2 cellular contexts compared by ENCODE assay signal in the genomic region with DNA sequence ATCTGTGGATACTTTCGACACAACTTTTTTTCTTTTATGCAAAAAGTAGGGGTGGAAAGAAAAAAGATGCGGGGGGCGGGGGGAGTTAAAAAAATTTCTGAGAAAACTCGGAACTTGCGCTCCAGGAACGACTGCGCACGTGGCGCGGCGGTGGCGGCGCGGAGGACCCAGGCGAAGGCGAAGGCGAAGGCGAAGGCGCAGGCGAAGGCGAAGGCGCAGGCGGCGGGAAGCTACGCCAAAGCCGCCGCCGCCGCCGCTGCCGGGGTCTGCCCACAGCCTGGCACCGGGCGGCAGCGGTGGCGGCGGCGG.
TF ChIP-seq lines count a peak whose summit lies in the region.

No MANE protein-coding gene starts in this region.

TF ChIP-seq in GM23338, 12 proteins besides CTCF, POLR2A, EP300 and RAD21 (continued from another document):
- TF ChIP-seq, protein P1, sequence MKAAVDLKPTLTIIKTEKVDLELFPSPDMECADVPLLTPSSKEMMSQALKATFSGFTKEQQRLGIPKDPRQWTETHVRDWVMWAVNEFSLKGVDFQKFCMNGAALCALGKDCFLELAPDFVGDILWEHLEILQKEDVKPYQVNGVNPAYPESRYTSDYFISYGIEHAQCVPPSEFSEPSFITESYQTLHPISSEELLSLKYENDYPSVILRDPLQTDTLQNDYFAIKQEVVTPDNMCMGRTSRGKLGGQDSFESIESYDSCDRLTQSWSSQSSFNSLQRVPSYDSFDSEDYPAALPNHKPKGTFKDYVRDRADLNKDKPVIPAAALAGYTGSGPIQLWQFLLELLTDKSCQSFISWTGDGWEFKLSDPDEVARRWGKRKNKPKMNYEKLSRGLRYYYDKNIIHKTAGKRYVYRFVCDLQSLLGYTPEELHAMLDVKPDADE (IDR thresholded peaks at IDR 0.05) = no peak
- no peak for TF ChIP-seq EZH2 (IDR thresholded peaks at IDR 0.05; ENCODE audit: low read depth, unreplicated experiment)
- no peak for TF ChIP-seq EZH2phosphoT487 (IDR thresholded peaks at IDR 0.05; ENCODE audit: unreplicated experiment)
- TF ChIP-seq, protein P2, sequence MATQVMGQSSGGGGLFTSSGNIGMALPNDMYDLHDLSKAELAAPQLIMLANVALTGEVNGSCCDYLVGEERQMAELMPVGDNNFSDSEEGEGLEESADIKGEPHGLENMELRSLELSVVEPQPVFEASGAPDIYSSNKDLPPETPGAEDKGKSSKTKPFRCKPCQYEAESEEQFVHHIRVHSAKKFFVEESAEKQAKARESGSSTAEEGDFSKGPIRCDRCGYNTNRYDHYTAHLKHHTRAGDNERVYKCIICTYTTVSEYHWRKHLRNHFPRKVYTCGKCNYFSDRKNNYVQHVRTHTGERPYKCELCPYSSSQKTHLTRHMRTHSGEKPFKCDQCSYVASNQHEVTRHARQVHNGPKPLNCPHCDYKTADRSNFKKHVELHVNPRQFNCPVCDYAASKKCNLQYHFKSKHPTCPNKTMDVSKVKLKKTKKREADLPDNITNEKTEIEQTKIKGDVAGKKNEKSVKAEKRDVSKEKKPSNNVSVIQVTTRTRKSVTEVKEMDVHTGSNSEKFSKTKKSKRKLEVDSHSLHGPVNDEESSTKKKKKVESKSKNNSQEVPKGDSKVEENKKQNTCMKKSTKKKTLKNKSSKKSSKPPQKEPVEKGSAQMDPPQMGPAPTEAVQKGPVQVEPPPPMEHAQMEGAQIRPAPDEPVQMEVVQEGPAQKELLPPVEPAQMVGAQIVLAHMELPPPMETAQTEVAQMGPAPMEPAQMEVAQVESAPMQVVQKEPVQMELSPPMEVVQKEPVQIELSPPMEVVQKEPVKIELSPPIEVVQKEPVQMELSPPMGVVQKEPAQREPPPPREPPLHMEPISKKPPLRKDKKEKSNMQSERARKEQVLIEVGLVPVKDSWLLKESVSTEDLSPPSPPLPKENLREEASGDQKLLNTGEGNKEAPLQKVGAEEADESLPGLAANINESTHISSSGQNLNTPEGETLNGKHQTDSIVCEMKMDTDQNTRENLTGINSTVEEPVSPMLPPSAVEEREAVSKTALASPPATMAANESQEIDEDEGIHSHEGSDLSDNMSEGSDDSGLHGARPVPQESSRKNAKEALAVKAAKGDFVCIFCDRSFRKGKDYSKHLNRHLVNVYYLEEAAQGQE (IDR thresholded peaks at IDR 0.05; ENCODE audit: unreplicated experiment) = no peak
- TF ChIP-seq ZNF114 (CRISPR knock-in tag; IDR thresholded peaks at IDR 0.05) = no peak
- TF ChIP-seq ZNF331 (CRISPR knock-in tag; IDR thresholded peaks at IDR 0.05; ENCODE audit: low read depth) = no peak
- TF ChIP-seq STAT1 (IDR thresholded peaks at IDR 0.05; ENCODE audit: unreplicated experiment) = no peak
- TF ChIP-seq JUNB (IDR thresholded peaks at IDR 0.05; ENCODE audit: unreplicated experiment) = no peak
TF ChIP-seq in GM23338: peak in this region for 0.

TF ChIP-seq in K562, 482 proteins besides CTCF, POLR2A, EP300 and RAD21 (continued from another document):
- TF ChIP-seq, protein P3, sequence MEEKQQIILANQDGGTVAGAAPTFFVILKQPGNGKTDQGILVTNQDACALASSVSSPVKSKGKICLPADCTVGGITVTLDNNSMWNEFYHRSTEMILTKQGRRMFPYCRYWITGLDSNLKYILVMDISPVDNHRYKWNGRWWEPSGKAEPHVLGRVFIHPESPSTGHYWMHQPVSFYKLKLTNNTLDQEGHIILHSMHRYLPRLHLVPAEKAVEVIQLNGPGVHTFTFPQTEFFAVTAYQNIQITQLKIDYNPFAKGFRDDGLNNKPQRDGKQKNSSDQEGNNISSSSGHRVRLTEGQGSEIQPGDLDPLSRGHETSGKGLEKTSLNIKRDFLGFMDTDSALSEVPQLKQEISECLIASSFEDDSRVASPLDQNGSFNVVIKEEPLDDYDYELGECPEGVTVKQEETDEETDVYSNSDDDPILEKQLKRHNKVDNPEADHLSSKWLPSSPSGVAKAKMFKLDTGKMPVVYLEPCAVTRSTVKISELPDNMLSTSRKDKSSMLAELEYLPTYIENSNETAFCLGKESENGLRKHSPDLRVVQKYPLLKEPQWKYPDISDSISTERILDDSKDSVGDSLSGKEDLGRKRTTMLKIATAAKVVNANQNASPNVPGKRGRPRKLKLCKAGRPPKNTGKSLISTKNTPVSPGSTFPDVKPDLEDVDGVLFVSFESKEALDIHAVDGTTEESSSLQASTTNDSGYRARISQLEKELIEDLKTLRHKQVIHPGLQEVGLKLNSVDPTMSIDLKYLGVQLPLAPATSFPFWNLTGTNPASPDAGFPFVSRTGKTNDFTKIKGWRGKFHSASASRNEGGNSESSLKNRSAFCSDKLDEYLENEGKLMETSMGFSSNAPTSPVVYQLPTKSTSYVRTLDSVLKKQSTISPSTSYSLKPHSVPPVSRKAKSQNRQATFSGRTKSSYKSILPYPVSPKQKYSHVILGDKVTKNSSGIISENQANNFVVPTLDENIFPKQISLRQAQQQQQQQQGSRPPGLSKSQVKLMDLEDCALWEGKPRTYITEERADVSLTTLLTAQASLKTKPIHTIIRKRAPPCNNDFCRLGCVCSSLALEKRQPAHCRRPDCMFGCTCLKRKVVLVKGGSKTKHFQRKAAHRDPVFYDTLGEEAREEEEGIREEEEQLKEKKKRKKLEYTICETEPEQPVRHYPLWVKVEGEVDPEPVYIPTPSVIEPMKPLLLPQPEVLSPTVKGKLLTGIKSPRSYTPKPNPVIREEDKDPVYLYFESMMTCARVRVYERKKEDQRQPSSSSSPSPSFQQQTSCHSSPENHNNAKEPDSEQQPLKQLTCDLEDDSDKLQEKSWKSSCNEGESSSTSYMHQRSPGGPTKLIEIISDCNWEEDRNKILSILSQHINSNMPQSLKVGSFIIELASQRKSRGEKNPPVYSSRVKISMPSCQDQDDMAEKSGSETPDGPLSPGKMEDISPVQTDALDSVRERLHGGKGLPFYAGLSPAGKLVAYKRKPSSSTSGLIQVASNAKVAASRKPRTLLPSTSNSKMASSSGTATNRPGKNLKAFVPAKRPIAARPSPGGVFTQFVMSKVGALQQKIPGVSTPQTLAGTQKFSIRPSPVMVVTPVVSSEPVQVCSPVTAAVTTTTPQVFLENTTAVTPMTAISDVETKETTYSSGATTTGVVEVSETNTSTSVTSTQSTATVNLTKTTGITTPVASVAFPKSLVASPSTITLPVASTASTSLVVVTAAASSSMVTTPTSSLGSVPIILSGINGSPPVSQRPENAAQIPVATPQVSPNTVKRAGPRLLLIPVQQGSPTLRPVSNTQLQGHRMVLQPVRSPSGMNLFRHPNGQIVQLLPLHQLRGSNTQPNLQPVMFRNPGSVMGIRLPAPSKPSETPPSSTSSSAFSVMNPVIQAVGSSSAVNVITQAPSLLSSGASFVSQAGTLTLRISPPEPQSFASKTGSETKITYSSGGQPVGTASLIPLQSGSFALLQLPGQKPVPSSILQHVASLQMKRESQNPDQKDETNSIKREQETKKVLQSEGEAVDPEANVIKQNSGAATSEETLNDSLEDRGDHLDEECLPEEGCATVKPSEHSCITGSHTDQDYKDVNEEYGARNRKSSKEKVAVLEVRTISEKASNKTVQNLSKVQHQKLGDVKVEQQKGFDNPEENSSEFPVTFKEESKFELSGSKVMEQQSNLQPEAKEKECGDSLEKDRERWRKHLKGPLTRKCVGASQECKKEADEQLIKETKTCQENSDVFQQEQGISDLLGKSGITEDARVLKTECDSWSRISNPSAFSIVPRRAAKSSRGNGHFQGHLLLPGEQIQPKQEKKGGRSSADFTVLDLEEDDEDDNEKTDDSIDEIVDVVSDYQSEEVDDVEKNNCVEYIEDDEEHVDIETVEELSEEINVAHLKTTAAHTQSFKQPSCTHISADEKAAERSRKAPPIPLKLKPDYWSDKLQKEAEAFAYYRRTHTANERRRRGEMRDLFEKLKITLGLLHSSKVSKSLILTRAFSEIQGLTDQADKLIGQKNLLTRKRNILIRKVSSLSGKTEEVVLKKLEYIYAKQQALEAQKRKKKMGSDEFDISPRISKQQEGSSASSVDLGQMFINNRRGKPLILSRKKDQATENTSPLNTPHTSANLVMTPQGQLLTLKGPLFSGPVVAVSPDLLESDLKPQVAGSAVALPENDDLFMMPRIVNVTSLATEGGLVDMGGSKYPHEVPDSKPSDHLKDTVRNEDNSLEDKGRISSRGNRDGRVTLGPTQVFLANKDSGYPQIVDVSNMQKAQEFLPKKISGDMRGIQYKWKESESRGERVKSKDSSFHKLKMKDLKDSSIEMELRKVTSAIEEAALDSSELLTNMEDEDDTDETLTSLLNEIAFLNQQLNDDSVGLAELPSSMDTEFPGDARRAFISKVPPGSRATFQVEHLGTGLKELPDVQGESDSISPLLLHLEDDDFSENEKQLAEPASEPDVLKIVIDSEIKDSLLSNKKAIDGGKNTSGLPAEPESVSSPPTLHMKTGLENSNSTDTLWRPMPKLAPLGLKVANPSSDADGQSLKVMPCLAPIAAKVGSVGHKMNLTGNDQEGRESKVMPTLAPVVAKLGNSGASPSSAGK (IDR thresholded peaks at IDR 0.05) = peak; percentile 25; the same call in 1 of the 2 replicates
